1 cellular context compared by ENCODE assay signal in genomic region chr1:179954494-179955317, GRCh38.
TF ChIP-seq lines count a peak whose summit lies in the region.

CEP350 (plus strand) TSS chr1:179954810; CDS start chr1:179986182, 31,372 bp downstream.

TF ChIP-seq in HepG2, 621 proteins besides CTCF, POLR2A, EP300 and RAD21 (continued from another document and continues in another):
- TF ChIP-seq ZNF407 (CRISPR knock-in tag; IDR thresholded peaks at IDR 0.05; ENCODE audit: not compliant biosample characterization) (peak; percentile 67), ZNF639 (CRISPR knock-in tag; conservative IDR thresholded peaks at IDR 0.05) (peak; percentile 82; the same call in 1 of the 2 replicates), MED1 (CRISPR knock-in tag; IDR thresholded peaks at IDR 0.05) (peak; percentile 51; the same call in 1 of the 2 replicates), CREM (IDR thresholded peaks at IDR 0.05) (peak; percentile 78), CREM (CRISPR knock-in tag; IDR thresholded peaks at IDR 0.05) (no peak), ZNF691 (CRISPR knock-in tag; IDR thresholded peaks at IDR 0.05; ENCODE audit: borderline replicate concordance, low read depth) (peak; percentile 60; the same call in 1 of the 2 replicates), SMAD3 (CRISPR knock-in tag; IDR thresholded peaks at IDR 0.05) (peak; percentile 49), ZNF883 (CRISPR knock-in tag; IDR thresholded peaks at IDR 0.05; ENCODE audit: not compliant biosample characterization) (peak; percentile 62), ZNF607 (CRISPR knock-in tag; IDR thresholded peaks at IDR 0.05; ENCODE audit: borderline replicate concordance) (0 out of 2 replicates have a peak, but pooled peaks have one; percentile 38), FUBP1 (CRISPR knock-in tag; IDR thresholded peaks at IDR 0.05; ENCODE audit: borderline replicate concordance) (0 out of 2 replicates have a peak, but pooled peaks have one; percentile 51), ZFX (CRISPR knock-in tag; IDR thresholded peaks at IDR 0.05; ENCODE audit: low read depth) (peak; percentile 97), ZNF747 (CRISPR knock-in tag; IDR thresholded peaks at IDR 0.05; ENCODE audit: borderline replicate concordance) (peak; percentile 60; the same call in 1 of the 2 replicates), DNMT1 (CRISPR knock-in tag; IDR thresholded peaks at IDR 0.05) (0 out of 2 replicates have a peak, but pooled peaks have one; percentile 92), ZMAT3 (CRISPR knock-in tag; conservative IDR thresholded peaks at IDR 0.05) (peak; percentile 80), ZBTB46 (CRISPR knock-in tag; IDR thresholded peaks at IDR 0.05; ENCODE audit: borderline replicate concordance) (0 out of 2 replicates have a peak, but pooled peaks have one; percentile 18), ZMYM3 (CRISPR knock-in tag; IDR thresholded peaks at IDR 0.05) (peak; percentile 27; the same call in 1 of the 2 replicates), HMG20B (CRISPR knock-in tag; conservative IDR thresholded peaks at IDR 0.05) (no peak), KDM3A (CRISPR knock-in tag; IDR thresholded peaks at IDR 0.05; ENCODE audit: low read depth) (peak; percentile 70; the same call in 1 of the 2 replicates), PAWR (CRISPR knock-in tag; IDR thresholded peaks at IDR 0.05; ENCODE audit: borderline replicate concordance) (no peak), ZNF496 (CRISPR knock-in tag; IDR thresholded peaks at IDR 0.05; ENCODE audit: insufficient replicate concordance) (no peak), ZFP36L2 (CRISPR knock-in tag; IDR thresholded peaks at IDR 0.05) (no peak), ZBTB10 (CRISPR knock-in tag; IDR thresholded peaks at IDR 0.05; ENCODE audit: borderline replicate concordance) (no peak), HMGXB4 (CRISPR knock-in tag; IDR thresholded peaks at IDR 0.05; ENCODE audit: borderline replicate concordance in 1 of 2, low read depth in 1 of 2) (peak; percentile 95 to 98), ZNF343 (CRISPR knock-in tag; IDR thresholded peaks at IDR 0.05) (peak; percentile 89; the same call in 1 of the 2 replicates), IRF9 (CRISPR knock-in tag; IDR thresholded peaks at IDR 0.05; ENCODE audit: borderline replicate concordance) (peak; percentile 56; the same call in 1 of the 2 replicates), MAF1 (CRISPR knock-in tag; IDR thresholded peaks at IDR 0.05; ENCODE audit: borderline replicate concordance) (peak; percentile 40; the same call in 1 of the 2 replicates), FOXC1 (CRISPR knock-in tag; IDR thresholded peaks at IDR 0.05; ENCODE audit: borderline replicate concordance) (no peak; the same call in none of the 2 replicates), CSRNP2 (CRISPR knock-in tag; conservative IDR thresholded peaks at IDR 0.05; ENCODE audit: low read depth) (no peak), ZNF816 (CRISPR knock-in tag; IDR thresholded peaks at IDR 0.05; ENCODE audit: borderline replicate concordance) (peak; percentile 97), ZNF879 (CRISPR knock-in tag; IDR thresholded peaks at IDR 0.05) (peak; percentile 89), ZNF703 (CRISPR knock-in tag; IDR thresholded peaks at IDR 0.05; ENCODE audit: borderline replicate concordance) (peak; percentile 53; the same call in 1 of the 2 replicates)
